21 cellular contexts compared by ENCODE assay signal in genomic region chr5:38996123-38996522, GRCh38.
A peak's percentile ranks its signal among the peaks of the same experiment; 100 is the strongest.
DNase-seq lines count a peak whose midpoint lies in the region; ATAC-seq, FAIRE-seq and TF ChIP-seq lines count a peak whose summit lies in the region.
"Had no signal": no experiment of that assay in that cellular context is flagged by ENCODE, and none has a peak within 500 bp of the region (broad histone marks: within the 10 kb centered on the region; RNA-seq: fewer than 3 reads in every experiment).

No MANE protein-coding gene starts in this region.

- H3K4me3 Mint-ChIP-seq in memory B cell: no peak overlapping the region
- H3K4me3 Mint-ChIP-seq: CD4-positive, CD25-positive, alpha-beta regulatory T cell had no signal

- H3K36me3 ChIP-seq in cardiac muscle cell (no peaks in the 10 kb centered on the region), small intestine (ENCODE audit: control insufficient read depth in 2 of 2, insufficient read depth in 2 of 2, low read length in 2 of 2) (peaks cover 0 to 4% of the 10 kb centered on the region in 2 donors)

- intact Hi-C loops in cardiac septum (cut with DNase I): loop anchor here (10.0 kb wide), 1 partner anchor 289 kb away; no protein-coding TSS in a partner anchor

- peaks cover 19% of the 10 kb centered on the region for H3K4me1 ChIP-seq in cardiac muscle cell (ENCODE audit: low read depth)
- no peaks in the 10 kb centered on the region for H3K4me1 ChIP-seq in small intestine (ENCODE audit: control insufficient read depth in 2 of 2, insufficient read depth in 1 of 2, low read depth in 1 of 2, low read length in 1 of 2)

- peak overlapping the region; percentile 84 for H3K27ac Mint-ChIP-seq in memory B cell

- no peaks in the 10 kb centered on the region for H3K27me3 Mint-ChIP-seq in memory B cell
- H3K27me3 Mint-ChIP-seq: CD4-positive, CD25-positive, alpha-beta regulatory T cell had no signal

- H3K4me3 ChIP-seq in cardiac muscle cell (no peak overlapping the region), small intestine (ENCODE audit: low read depth in 1 of 2, low read length in 2 of 2) (no peak overlapping the region)
- H3K4me3 ChIP-seq: GM12878, GM23248, PC-9, SK-N-MC had no signal

- H3K9me3 ChIP-seq in cardiac muscle cell (ENCODE audit: low read depth): no peaks in the 10 kb centered on the region
- H3K9me3 ChIP-seq in small intestine (ENCODE audit: control insufficient read depth, low read depth): no peaks in the 10 kb centered on the region

- H3K36me3 Mint-ChIP-seq in memory B cell: peaks cover 37% of the 10 kb centered on the region

- H3K9me3 Mint-ChIP-seq in memory B cell: peaks cover 6% of the 10 kb centered on the region
- H3K9me3 Mint-ChIP-seq: CD4-positive, CD25-positive, alpha-beta regulatory T cell had no signal

- TF ChIP-seq CTCF in cardiac muscle cell (IDR thresholded peaks at IDR 0.05; ENCODE audit: low read depth, low read length) (no peak), D721Med (IDR thresholded peaks at IDR 0.05; ENCODE audit: insufficient read depth, missing control alignments) (no peak)

- peak in 1 of 2 donors; percentile 53 for DNase-seq in cardiac muscle cell (ENCODE audit: low read depth in 1 of 2, low spot score in 1 of 2)
- no peak for DNase-seq in cardiac septum (ENCODE audit: low spot score)
- DNase-seq in D721Med (ENCODE audit: insufficient read length, low spot score): no peak
- peak; percentile 19 for DNase-seq in NCI-H82 treated with DMSO at 0.1 percent for 48 hours (lab: John Stamatoyannopoulos, UW; ENCODE audit: unreplicated experiment)
- no peak for DNase-seq in memory B cell (ENCODE audit: low spot score in 2 of 2)
- no peak for DNase-seq in small intestine
- DNase-seq in DMS153 treated with DMSO at 0.1 percent for 48 hours (lab: John Stamatoyannopoulos, UW; ENCODE audit: unreplicated experiment): no peak
- no peak for DNase-seq in NOMO-1 treated with dmso at 0.1 percent for 144 hours (lab: John Stamatoyannopoulos, UW; ENCODE audit: unreplicated experiment)
- DNase-seq: Calu3; CD4-positive, CD25-positive, alpha-beta regulatory T cell; DND-41; GM23248; NCI-H1436 treated with DMSO at 0.1 percent for 48 hours; NCI-H2081; NCI-H2227 treated with DMSO at 0.1 percent for 48 hours; NCI-H526 treated with DMSO at 0.1 percent for 48 hours; PC-9 had no signal

- H3K27me3 ChIP-seq in cardiac muscle cell (no peaks in the 10 kb centered on the region), small intestine (ENCODE audit: control insufficient read depth in 2 of 2, insufficient read depth in 2 of 2, low read length in 2 of 2) (no peaks in the 10 kb centered on the region)

- peak overlapping the region; percentile 4 for H3K27ac ChIP-seq in cardiac muscle cell
- H3K27ac ChIP-seq in small intestine (ENCODE audit: low read depth in 1 of 2, low read length in 1 of 2): no peak overlapping the region
- H3K27ac ChIP-seq: GM23248, PC-9, SK-N-MC had no signal

- ATAC-seq in memory B cell (ENCODE audit: low read depth): no peak
- ATAC-seq: GM12878, HCT116 had no signal

- FAIRE-seq in D721Med (lab: Jason Lieb, UNC): peak; percentile 68
- FAIRE-seq in small intestine (lab: Jason Lieb, UNC): no peak
- FAIRE-seq: GM18507 had no signal

- H3K4me1 Mint-ChIP-seq in memory B cell: peaks cover 9% of the 10 kb centered on the region
